In the genomic region with DNA sequence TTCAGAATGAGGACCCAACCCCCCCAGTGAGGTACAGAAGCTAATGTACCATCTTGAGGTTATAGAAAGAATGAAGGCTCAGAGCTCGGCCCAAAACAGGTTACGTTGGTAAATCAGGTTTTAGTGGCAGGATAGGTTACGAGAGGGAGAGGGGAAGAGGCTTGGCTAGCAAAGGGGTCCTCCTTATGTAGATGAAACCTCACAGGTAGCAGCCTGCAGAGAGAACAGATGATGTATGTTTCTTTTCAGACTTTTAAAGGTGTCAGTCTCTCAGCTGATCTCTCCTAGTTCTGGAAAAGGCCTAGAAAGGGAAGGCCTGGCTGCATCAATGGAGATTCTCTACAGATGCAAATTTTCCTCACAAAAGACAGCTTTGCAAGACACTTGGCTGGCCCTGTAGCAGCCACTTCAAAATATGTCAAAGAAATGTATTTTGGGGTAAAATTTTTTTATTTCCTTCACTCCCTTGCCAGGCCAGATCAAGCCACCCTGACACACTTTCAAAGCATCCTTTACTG, we compare ENCODE assay signal across 17 cellular contexts.
DNase-seq lines count a peak whose midpoint lies in the region; ATAC-seq and TF ChIP-seq lines count a peak whose summit lies in the region.
"Had no signal": no experiment of that assay in that cellular context is flagged by ENCODE, and none has a peak within 500 bp of the region (broad histone marks: within the 10 kb centered on the region; RNA-seq: fewer than 3 reads in every experiment).

No MANE protein-coding gene starts in this region.

- ATAC-seq in WTC11 (peak; percentile 74), HG03175 (IDR thresholded peaks at IDR 0.05; ENCODE audit: unreplicated experiment) (no peak)
- ATAC-seq: A549, K562 had no signal

- peak overlapping the region; percentile 25 for H3K27ac ChIP-seq in HUES48 (ENCODE audit: low read depth, low read length)
- H3K27ac ChIP-seq: A549, C4-2B had no signal

- H3K9ac ChIP-seq in HUES48 (ENCODE audit: low read depth, low read length), result no peak overlapping the region

- H3K9me3 ChIP-seq in HUES48 (ENCODE audit: control insufficient read depth, insufficient read depth, low read length), result no peaks in the 10 kb centered on the region
- H3K9me3 ChIP-seq: A549, BE2C had no signal

- H3K27ac Mint-ChIP-seq in WTC11 (peak overlapping the region; percentile 23; the same call in 1 of the 2 replicates), type B pancreatic cell (no peak overlapping the region)
- H3K27ac Mint-ChIP-seq: CD4-positive, alpha-beta memory T cell had no signal

- POLR2A ChIA-PET in WTC11 (lab: Charles Lee), result interaction anchor here (0.9 to 1.0 kb wide), 2 partner anchors 10 to 12 kb away, joined by 3 read pairs; no protein-coding TSS in a partner anchor

- H3K4me3 Mint-ChIP-seq in WTC11 (peak overlapping the region; percentile 8; the same call in 1 of the 2 replicates), type B pancreatic cell (no peak overlapping the region)
- H3K4me3 Mint-ChIP-seq: CD4-positive, alpha-beta memory T cell had no signal

- TF ChIP-seq CTCF in WTC11 (IDR thresholded peaks at IDR 0.05), result no peak
- TF ChIP-seq CTCF in type B pancreatic cell (conservative IDR thresholded peaks at IDR 0.05), result no peak

- no peaks in the 10 kb centered on the region for H3K27me3 ChIP-seq in HUES48 (ENCODE audit: control insufficient read depth, insufficient read depth, low read length)
- H3K27me3 ChIP-seq: BE2C had no signal

- H3K36me3 Mint-ChIP-seq in WTC11 (no peaks in the 10 kb centered on the region), type B pancreatic cell (no peaks in the 10 kb centered on the region)
- H3K36me3 Mint-ChIP-seq: CD4-positive, alpha-beta memory T cell had no signal

- no peaks in the 10 kb centered on the region for H3K27me3 Mint-ChIP-seq in WTC11 (ENCODE audit: low read depth)
- no peaks in the 10 kb centered on the region for H3K27me3 Mint-ChIP-seq in type B pancreatic cell
- H3K27me3 Mint-ChIP-seq: CD4-positive, alpha-beta memory T cell had no signal

- no peaks in the 10 kb centered on the region for H3K36me3 ChIP-seq in HUES48 (ENCODE audit: control insufficient read depth, insufficient read depth, low read length)
- H3K36me3 ChIP-seq: BE2C had no signal

- H3K4me3 ChIP-seq in HUES48 (ENCODE audit: low read depth, low read length), result no peak overlapping the region; the same call in 1 of the 2 replicates
- H3K4me3 ChIP-seq: A549, K562 had no signal

- H3K4me1 Mint-ChIP-seq in WTC11 (peaks cover 48% of the 10 kb centered on the region), type B pancreatic cell (ENCODE audit: unreplicated experiment) (peaks cover 15% of the 10 kb centered on the region)

- CTCF ChIA-PET in WTC11 (lab: Charles Lee), result interaction anchor here (1.2 to 2.7 kb wide), 4 partner anchors 11 to 86 kb away, joined by 3 to 25 read pairs (median 6); no protein-coding TSS in a partner anchor

- H3K9me3 Mint-ChIP-seq in WTC11 (no peaks in the 10 kb centered on the region), type B pancreatic cell (no peaks in the 10 kb centered on the region)

- peaks cover 23% of the 10 kb centered on the region for H3K4me1 ChIP-seq in HUES48 (ENCODE audit: control insufficient read depth, insufficient read depth, low read length)
- H3K4me1 ChIP-seq: A549, BE2C had no signal

- no peak for DNase-seq in WTC11 (ENCODE audit: low spot score)
- peak; percentile 9 for DNase-seq in iPS DF 19.7 (ENCODE audit: low read depth, low spot score)
- DNase-seq in type B pancreatic cell (ENCODE audit: extremely low spot score, unreplicated experiment), result peak; percentile 8
- DNase-seq in NCI-H1092 treated with DMSO at 0.1 percent for 48 hours (lab: John Stamatoyannopoulos, UW), result no peak
- no peak for DNase-seq in NCI-H2107 treated with DMSO at 0.1 percent for 48 hours (lab: John Stamatoyannopoulos, UW; ENCODE audit: unreplicated experiment)
- DNase-seq in stimulated activated CD4-positive, alpha-beta T cell treated with anti-CD3 and anti-CD28 coated beads, Interleukin-2, amount 100 ng/mL, for 48 hours, result no peak
- DNase-seq: BE2C; CD4-positive, alpha-beta memory T cell; DMS153; DMS79 treated with DMSO at 0.1 percent for 48 hours; EL; GDM1 had no signal

TF ChIP-seq in WTC11, 78 proteins besides CTCF, POLR2A, EP300 and RAD21:
- no peak for TF ChIP-seq CREB1 (CRISPR knock-in tag; IDR thresholded peaks at IDR 0.05)
- TF ChIP-seq TEAD4 (CRISPR knock-in tag; IDR thresholded peaks at IDR 0.05), result no peak
- TF ChIP-seq, protein P1, sequence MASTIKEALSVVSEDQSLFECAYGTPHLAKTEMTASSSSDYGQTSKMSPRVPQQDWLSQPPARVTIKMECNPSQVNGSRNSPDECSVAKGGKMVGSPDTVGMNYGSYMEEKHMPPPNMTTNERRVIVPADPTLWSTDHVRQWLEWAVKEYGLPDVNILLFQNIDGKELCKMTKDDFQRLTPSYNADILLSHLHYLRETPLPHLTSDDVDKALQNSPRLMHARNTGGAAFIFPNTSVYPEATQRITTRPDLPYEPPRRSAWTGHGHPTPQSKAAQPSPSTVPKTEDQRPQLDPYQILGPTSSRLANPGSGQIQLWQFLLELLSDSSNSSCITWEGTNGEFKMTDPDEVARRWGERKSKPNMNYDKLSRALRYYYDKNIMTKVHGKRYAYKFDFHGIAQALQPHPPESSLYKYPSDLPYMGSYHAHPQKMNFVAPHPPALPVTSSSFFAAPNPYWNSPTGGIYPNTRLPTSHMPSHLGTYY (CRISPR knock-in tag; IDR thresholded peaks at IDR 0.05), result no peak
- TF ChIP-seq ZNF423 (CRISPR knock-in tag; IDR thresholded peaks at IDR 0.05), result no peak
- TF ChIP-seq ELF4 (CRISPR knock-in tag; IDR thresholded peaks at IDR 0.05; ENCODE audit: low read depth), result no peak

Comparison
In these comparisons a context has a peak if more than half of its experiments do, and no peak if none do; other contexts are left out.
1. DNase-seq: peak in iPS DF 19.7 (single experiment) and type B pancreatic cell (single experiment); none in WTC11 (single experiment), NCI-H1092 treated with DMSO at 0.1 percent for 48 hours (single experiment), NCI-H2107 treated with DMSO at 0.1 percent for 48 hours (single experiment) and stimulated activated CD4-positive, alpha-beta T cell treated with anti-CD3 and anti-CD28 coated beads, Interleukin-2, amount 100 ng/mL, for 48 hours (0 of 2).